12 cellular contexts compared by ENCODE assay signal in genomic region chr9:105318729-105319513, GRCh38.
DNase-seq lines count a peak whose midpoint lies in the region; ATAC-seq and TF ChIP-seq lines count a peak whose summit lies in the region.
"Had no signal": no experiment of that assay in that cellular context is flagged by ENCODE, and none has a peak within 500 bp of the region (broad histone marks: within the 10 kb centered on the region; RNA-seq: fewer than 3 reads in every experiment).

No MANE protein-coding gene starts in this region.

- intact Hi-C loops in esophagus muscularis mucosa (cut with DNase I) = no loop called here

- TF ChIP-seq CTCF in chondrocyte (IDR thresholded peaks at IDR 0.05) = no peak
- TF ChIP-seq CTCF in esophagus muscularis mucosa (IDR thresholded peaks at IDR 0.05) = no peak

- H3K36me3 ChIP-seq in esophagus muscularis mucosa = peaks cover 0 to 17% (median 0%) of the 10 kb centered on the region in 4 donors

- peaks cover 2% of the 10 kb centered on the region for H3K36me3 Mint-ChIP-seq in chondrocyte (ENCODE audit: low read depth)

- H3K27me3 Mint-ChIP-seq in chondrocyte (ENCODE audit: low read depth) = no peaks in the 10 kb centered on the region
- H3K27me3 Mint-ChIP-seq: T-helper 17 cell had no signal

- H3K9me3 ChIP-seq in esophagus muscularis mucosa = no peaks in the 10 kb centered on the region

- ATAC-seq in GM21717 (IDR thresholded peaks at IDR 0.05; ENCODE audit: unreplicated experiment) (peak; percentile 82), left lobe of liver (peak; percentile 90), GM19324 (IDR thresholded peaks at IDR 0.05; ENCODE audit: low FRiP score, unreplicated experiment) (no peak)
- ATAC-seq: T-helper 17 cell had no signal

- no peak for TF ChIP-seq POLR2A in esophagus muscularis mucosa (IDR thresholded peaks at IDR 0.05; ENCODE audit: low read depth)

- H3K4me3 Mint-ChIP-seq in chondrocyte (ENCODE audit: unreplicated experiment) = no peak overlapping the region
- H3K4me3 Mint-ChIP-seq: T-helper 17 cell had no signal

- 88% methylated on average over 7 of the region's 7 CpGs for WGBS in esophagus muscularis mucosa

- no peaks in the 10 kb centered on the region for H3K9me3 Mint-ChIP-seq in chondrocyte (ENCODE audit: low read depth)

- peak; percentile 88 for DNase-seq in DMS53 treated with DMSO at 0.1 percent for 48 hours (lab: John Stamatoyannopoulos, UW; ENCODE audit: unreplicated experiment)
- DNase-seq in MV-4-11 (lab: John Stamatoyannopoulos, UW) = peak; percentile 43
- DNase-seq in left lobe of liver (ENCODE audit: low spot score) = no peak
- no peak for DNase-seq in activated naive CD4-positive, alpha-beta T cell treated with Interleukin-2 at 50 U/mL for 16 hours
- DNase-seq in chondrocyte (ENCODE audit: low spot score) = no peak
- no peak for DNase-seq in esophagus muscularis mucosa (ENCODE audit: extremely low spot score)
- DNase-seq: activated CD8-positive, alpha-beta memory T cell treated with anti-CD3 and anti-CD28 coated beads, Interleukin-2, amount 50 U/mL, for 48 hours; C1 segment of cervical spinal cord; NCI-H526 treated with DMSO at 0.1 percent for 48 hours; T-helper 17 cell had no signal

- H3K4me1 ChIP-seq in esophagus muscularis mucosa = no peaks in the 10 kb centered on the region

- no peak for TF ChIP-seq EP300 in esophagus muscularis mucosa (IDR thresholded peaks at IDR 0.05)

- H3K4me3 ChIP-seq in esophagus muscularis mucosa = no peak overlapping the region

- no peaks in the 10 kb centered on the region for H3K4me1 Mint-ChIP-seq in chondrocyte (ENCODE audit: low read depth)

- no peak overlapping the region for H3K27ac ChIP-seq in esophagus muscularis mucosa (replicated peaks in 1 of 4)

- H3K27me3 ChIP-seq in esophagus muscularis mucosa = no peaks in the 10 kb centered on the region

- no peak overlapping the region for H3K27ac Mint-ChIP-seq in chondrocyte (ENCODE audit: unreplicated experiment)
- H3K27ac Mint-ChIP-seq: T-helper 17 cell had no signal

Comparison
In these comparisons a context has a peak if more than half of its experiments do, and no peak if none do; other contexts are left out.
1. DNase-seq: peak in DMS53 treated with DMSO at 0.1 percent for 48 hours (single experiment) and MV-4-11 (single experiment); none in left lobe of liver (single experiment), activated naive CD4-positive, alpha-beta T cell treated with Interleukin-2 at 50 U/mL for 16 hours (single experiment), chondrocyte (single experiment) and esophagus muscularis mucosa (single experiment).